In genomic region chr4:21753084-21753760, GRCh38 we compare ENCODE assay signal across 19 cellular contexts.
DNase-seq lines count a peak whose midpoint lies in the region; ATAC-seq and TF ChIP-seq lines count a peak whose summit lies in the region.
"Had no signal": no experiment of that assay in that cellular context is flagged by ENCODE, and none has a peak within 500 bp of the region (broad histone marks: within the 10 kb centered on the region; RNA-seq: fewer than 3 reads in every experiment).

No MANE protein-coding gene starts in this region.

- no peak overlapping the region for H3K27ac Mint-ChIP-seq in stimulated activated naive B cell treated with anti-CD40 and anti-IgM and Interleukin-4, amounts not matched to agents 10 μg/mL and 1 μg/mL and 100 μg/mL, for 72 hours
- H3K27ac Mint-ChIP-seq: CD4-positive, alpha-beta memory T cell had no signal

- in situ Hi-C loops in astrocyte of the spinal cord (cut with HindIII; ENCODE audit: low sequenced_read_pairs), result no loop called here

- no peak for TF ChIP-seq CTCF in cardiac muscle cell (IDR thresholded peaks at IDR 0.05; ENCODE audit: low read depth, low read length)
- no peak for TF ChIP-seq CTCF in left ventricle myocardium inferior (IDR thresholded peaks at IDR 0.05; ENCODE audit: borderline replicate concordance)
- no peak for TF ChIP-seq CTCF in astrocyte of the spinal cord (IDR thresholded peaks at IDR 0.05; ENCODE audit: low read depth, low read length)
- no peak for TF ChIP-seq CTCF in kidney epithelial cell (IDR thresholded peaks at IDR 0.05; ENCODE audit: insufficient read depth, low read length, poor library complexity, severe bottlenecking)

- no peaks in the 10 kb centered on the region for H3K36me3 Mint-ChIP-seq in stimulated activated naive B cell treated with anti-CD40 and anti-IgM and Interleukin-4, amounts not matched to agents 10 μg/mL and 1 μg/mL and 100 μg/mL, for 72 hours
- H3K36me3 Mint-ChIP-seq: CD4-positive, alpha-beta memory T cell had no signal

- no peaks in the 10 kb centered on the region for H3K9me3 ChIP-seq in cardiac muscle cell (ENCODE audit: low read depth)
- no peaks in the 10 kb centered on the region for H3K9me3 ChIP-seq in left ventricle myocardium inferior (replicated peaks)
- H3K9me3 ChIP-seq: SJSA1 had no signal

- peak overlapping the region; percentile 61 for H3K27ac ChIP-seq in cardiac muscle cell
- no peak overlapping the region for H3K27ac ChIP-seq in left ventricle myocardium inferior (replicated peaks)
- H3K27ac ChIP-seq: SJSA1 had no signal

- H3K9me3 Mint-ChIP-seq in stimulated activated naive B cell treated with anti-CD40 and anti-IgM and Interleukin-4, amounts not matched to agents 10 μg/mL and 1 μg/mL and 100 μg/mL, for 72 hours, result no peaks in the 10 kb centered on the region

- no peak overlapping the region for H3K4me3 Mint-ChIP-seq in stimulated activated naive B cell treated with anti-CD40 and anti-IgM and Interleukin-4, amounts not matched to agents 10 μg/mL and 1 μg/mL and 100 μg/mL, for 72 hours
- H3K4me3 Mint-ChIP-seq: CD4-positive, alpha-beta memory T cell had no signal

- no peaks in the 10 kb centered on the region for H3K4me1 Mint-ChIP-seq in stimulated activated naive B cell treated with anti-CD40 and anti-IgM and Interleukin-4, amounts not matched to agents 10 μg/mL and 1 μg/mL and 100 μg/mL, for 72 hours
- H3K4me1 Mint-ChIP-seq: CD4-positive, alpha-beta memory T cell had no signal

- DNase-seq in cardiac muscle cell (ENCODE audit: low read depth in 1 of 2, low spot score in 1 of 2) (peak in 1 of 2 donors; percentile 70), left ventricle myocardium inferior (no peak), astrocyte of the spinal cord (ENCODE audit: low read depth, low spot score) (peak; percentile 3), kidney epithelial cell (ENCODE audit: low read depth) (peak; percentile 9), KG1 (lab: John Stamatoyannopoulos, UW) (no peak), inferior parietal cortex (ENCODE audit: extremely low spot score) (no peak)
- no peak for DNase-seq in stimulated activated naive B cell treated with anti-CD40 and anti-IgM and Interleukin-4, amounts not matched to agents 10 μg/mL and 1 μg/mL and 100 μg/mL, for 72 hours
- DNase-seq: 8988T; CD4-positive, alpha-beta memory T cell; DMS79; GDM1; H7; Karpas-422; NCI-H1105 treated with DMSO at 0.1 percent for 48 hours; NCI-H187; NCI-H446 treated with DMSO at 0.1 percent for 48 hours; NCI-H774 had no signal

- no peak for ATAC-seq in stimulated activated naive B cell treated with anti-CD40 and anti-IgM and Interleukin-4, amounts not matched to agents 10 μg/mL and 1 μg/mL and 100 μg/mL, for 72 hours (replicated peaks)
- ATAC-seq in HG02973 (IDR thresholded peaks at IDR 0.05; ENCODE audit: unreplicated experiment), result no peak

- H3K36me3 ChIP-seq in cardiac muscle cell, result no peaks in the 10 kb centered on the region
- no peaks in the 10 kb centered on the region for H3K36me3 ChIP-seq in left ventricle myocardium inferior
- H3K36me3 ChIP-seq in kidney epithelial cell (ENCODE audit: control insufficient read depth, insufficient read depth, low read length), result no peaks in the 10 kb centered on the region
- H3K36me3 ChIP-seq: SJSA1 had no signal

- intact Hi-C loops in left ventricle myocardium inferior (cut with micrococcal nuclease), result no loop called here

- H3K4me3 ChIP-seq in cardiac muscle cell (no peak overlapping the region), left ventricle myocardium inferior (no peak overlapping the region), astrocyte of the spinal cord (ENCODE audit: low read depth, low read length) (no peak overlapping the region), kidney epithelial cell (ENCODE audit: low read depth, low read length) (no peak overlapping the region)
- H3K4me3 ChIP-seq: SJSA1 had no signal

- H3K4me1 ChIP-seq in cardiac muscle cell (ENCODE audit: low read depth), result peaks cover 33% of the 10 kb centered on the region
- no peaks in the 10 kb centered on the region for H3K4me1 ChIP-seq in left ventricle myocardium inferior
- H3K4me1 ChIP-seq: SJSA1 had no signal

- H3K27me3 ChIP-seq in cardiac muscle cell, result no peaks in the 10 kb centered on the region
- H3K27me3 ChIP-seq in left ventricle myocardium inferior (ENCODE audit: low read depth), result no peaks in the 10 kb centered on the region
- no peaks in the 10 kb centered on the region for H3K27me3 ChIP-seq in kidney epithelial cell (ENCODE audit: control insufficient read depth, insufficient read depth, low read length)
- H3K27me3 ChIP-seq: SJSA1 had no signal

- no peaks in the 10 kb centered on the region for H3K27me3 Mint-ChIP-seq in stimulated activated naive B cell treated with anti-CD40 and anti-IgM and Interleukin-4, amounts not matched to agents 10 μg/mL and 1 μg/mL and 100 μg/mL, for 72 hours
- H3K27me3 Mint-ChIP-seq: CD4-positive, alpha-beta memory T cell had no signal

Comparison
In these comparisons a context has a peak if more than half of its experiments do, and no peak if none do; other contexts are left out.
1. DNase-seq: peak in astrocyte of the spinal cord (single experiment) and kidney epithelial cell (single experiment); none in left ventricle myocardium inferior (single experiment), KG1 (single experiment), stimulated activated naive B cell treated with anti-CD40 and anti-IgM and Interleukin-4, amounts not matched to agents 10 μg/mL and 1 μg/mL and 100 μg/mL, for 72 hours (single experiment) and inferior parietal cortex (single experiment).